ENCODE assay signal across 15 cellular contexts in the genomic region with DNA sequence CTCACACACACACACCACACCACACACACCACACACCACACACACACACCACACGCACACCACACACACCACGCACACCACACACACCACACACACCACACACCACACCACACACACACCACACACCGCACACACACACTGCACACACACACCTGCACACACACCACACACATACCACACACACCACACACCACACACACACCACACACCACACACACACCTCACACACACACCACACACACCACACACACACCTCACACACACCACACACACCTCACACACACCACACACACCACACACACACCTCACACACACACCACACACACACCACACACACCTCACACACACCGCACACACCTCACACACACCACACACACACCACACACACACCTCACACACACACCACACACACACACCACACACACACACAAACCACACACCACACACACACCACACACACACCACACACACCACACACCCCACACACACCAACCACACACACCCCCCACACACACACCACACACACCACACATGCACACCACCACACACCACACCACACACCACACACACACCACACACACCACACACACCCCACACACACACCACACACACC.
DNase-seq lines count a peak whose midpoint lies in the region; FAIRE-seq and TF ChIP-seq lines count a peak whose summit lies in the region.
"Had no signal": no experiment of that assay in that cellular context is flagged by ENCODE, and none has a peak within 500 bp of the region (broad histone marks: within the 10 kb centered on the region; RNA-seq: fewer than 3 reads in every experiment).

No MANE protein-coding gene starts in this region.

- CTCF ChIA-PET in endothelial cell of umbilical vein (lab: Charles Lee), result interaction anchor here (1.0 to 2.4 kb wide), 3 partner anchors 11 to 173 kb away, joined by 3 to 35 read pairs (median 5); no protein-coding TSS in a partner anchor
- CTCF ChIA-PET in activated CD4-positive, alpha-beta memory T cell treated with anti-CD3 and anti-CD28 coated beads for 36 hours (lab: Charles Lee), result interaction anchor here (2.3 kb wide), 1 partner anchor 11 kb away, joined by 17 read pairs; no protein-coding TSS in a partner anchor

- no peak overlapping the region for H3K4me2 ChIP-seq in endothelial cell of umbilical vein (ENCODE audit: insufficient read depth, low read length)

- no peaks in the 10 kb centered on the region for H3K79me2 ChIP-seq in endothelial cell of umbilical vein (ENCODE audit: control insufficient read depth, insufficient read depth, low read length)

- H3K9me3 ChIP-seq in endothelial cell of umbilical vein (replicated peaks; ENCODE audit: control insufficient read depth, insufficient read depth, low read length), result no peaks in the 10 kb centered on the region

- DNase-seq in HTR-8/SVneo (ENCODE audit: insufficient read length, low spot score), result no peak
- DNase-seq in activated CD8-positive, alpha-beta memory T cell treated with anti-CD3 and anti-CD28 coated beads, Interleukin-2, amount 50 U/mL, for 48 hours, result peak; percentile 10
- no peak for DNase-seq in endothelial cell of umbilical vein (ENCODE audit: low read depth, low spot score)
- DNase-seq in urothelium cell line (ENCODE audit: low spot score), result no peak
- DNase-seq in activated CD4-positive, alpha-beta memory T cell treated with anti-CD3 and anti-CD28 coated beads for 36 hours, result no peak
- DNase-seq in epidermal melanocyte (ENCODE audit: insufficient read length, low spot score), result no peak
- DNase-seq in NCI-H345 treated with DMSO at 0.1 percent for 48 hours (lab: John Stamatoyannopoulos, UW; ENCODE audit: unreplicated experiment), result no peak
- DNase-seq: C1 segment of cervical spinal cord; CD8-positive, alpha-beta memory T cell; HFFc6; NCI-H1694 treated with DMSO at 0.1 percent for 48 hours; NCI-H2107; NCI-H524; NCI-H82 had no signal

- peak; percentile 100 for FAIRE-seq in HTR-8/SVneo (lab: Jason Lieb, UNC)
- FAIRE-seq in endothelial cell of umbilical vein (lab: Jason Lieb, UNC), result peak; percentile 68
- peak; percentile 100 for FAIRE-seq in urothelium cell line (lab: Jason Lieb, UNC)

- no peak overlapping the region for H3K4me3 ChIP-seq in endothelial cell of umbilical vein (replicated peaks in 1 of 3; ENCODE audit: insufficient read depth in 1 of 3, low read depth in 1 of 3, low read length in 3 of 3)

- no peak overlapping the region for H3K27ac Mint-ChIP-seq in activated CD4-positive, alpha-beta memory T cell treated with anti-CD3 and anti-CD28 coated beads for 36 hours
- H3K27ac Mint-ChIP-seq: HFFc6 had no signal

- no peak overlapping the region for H3K27ac ChIP-seq in endothelial cell of umbilical vein (ENCODE audit: insufficient read depth, low read depth, low read length)
- H3K27ac ChIP-seq: HL-60 had no signal

- H3K4me1 Mint-ChIP-seq in activated CD4-positive, alpha-beta memory T cell treated with anti-CD3 and anti-CD28 coated beads for 36 hours (ENCODE audit: low read depth), result no peaks in the 10 kb centered on the region
- H3K4me1 Mint-ChIP-seq: CD8-positive, alpha-beta memory T cell had no signal

- H3K27me3 Mint-ChIP-seq in activated CD4-positive, alpha-beta memory T cell treated with anti-CD3 and anti-CD28 coated beads for 36 hours, result peaks cover 3% of the 10 kb centered on the region

- BruUV-seq in endothelial cell of umbilical vein (replicated peaks; lab: Mats Ljungman, UMichigan), result no TSS peak

- intact Hi-C loops in endothelial cell of umbilical vein (cut with micrococcal nuclease), result no loop called here
- intact Hi-C loops in activated CD4-positive, alpha-beta memory T cell treated with anti-CD3 and anti-CD28 coated beads for 36 hours (cut with micrococcal nuclease), result loop anchor here (5.0 kb wide), 1 partner anchor 67 kb away; no protein-coding TSS in a partner anchor

- no peak overlapping the region for H3K9ac ChIP-seq in endothelial cell of umbilical vein (replicated peaks; ENCODE audit: extremely low read depth, insufficient read depth, low read length)

- H3K36me3 ChIP-seq in endothelial cell of umbilical vein (ENCODE audit: control insufficient read depth in 2 of 2, extremely low read depth in 1 of 2, insufficient read depth in 2 of 2, low read length in 2 of 2), result no peaks in the 10 kb centered on the region

- H3K27me3 ChIP-seq in endothelial cell of umbilical vein (ENCODE audit: control insufficient read depth in 2 of 2, insufficient read depth in 2 of 2, low read length in 2 of 2), result peaks cover 3 to 10% of the 10 kb centered on the region in 2 experiments

- H3K4me3 Mint-ChIP-seq in activated CD4-positive, alpha-beta memory T cell treated with anti-CD3 and anti-CD28 coated beads for 36 hours, result no peak overlapping the region
- H3K4me3 Mint-ChIP-seq: CD8-positive, alpha-beta memory T cell; HFFc6 had no signal

- dilution Hi-C loops in endothelial cell of umbilical vein (cut with MboI; ENCODE audit: extremely low pct_ligation_motif_present, low sequenced_read_pairs), result no loop called here

- POLR2A ChIA-PET in endothelial cell of umbilical vein (lab: Charles Lee), result no interaction called here
- POLR2A ChIA-PET in activated CD4-positive, alpha-beta memory T cell treated with anti-CD3 and anti-CD28 coated beads for 36 hours (lab: Charles Lee), result no interaction called here

- H2AFZ ChIP-seq in endothelial cell of umbilical vein (ENCODE audit: low read depth, low read length), result no peak overlapping the region

- TF ChIP-seq CTCF in endothelial cell of umbilical vein (IDR thresholded peaks at IDR 0.05; ENCODE audit: extremely low read depth in 1 of 2, insufficient read depth in 1 of 2, low read depth in 1 of 2, low read length in 2 of 2), result no peak

- H3K4me1 ChIP-seq in endothelial cell of umbilical vein (ENCODE audit: control insufficient read depth, extremely low read depth, insufficient read depth, low read length), result no peaks in the 10 kb centered on the region

- no peak for TF ChIP-seq POLR2A in endothelial cell of umbilical vein (IDR thresholded peaks at IDR 0.05; ENCODE audit: low read depth, low read length)

- H3K9me3 Mint-ChIP-seq in activated CD4-positive, alpha-beta memory T cell treated with anti-CD3 and anti-CD28 coated beads for 36 hours, result peaks cover 9% of the 10 kb centered on the region

- no peaks in the 10 kb centered on the region for H3K36me3 Mint-ChIP-seq in activated CD4-positive, alpha-beta memory T cell treated with anti-CD3 and anti-CD28 coated beads for 36 hours

- no peaks in the 10 kb centered on the region for H4K20me1 ChIP-seq in endothelial cell of umbilical vein (replicated peaks; ENCODE audit: control insufficient read depth, extremely low read depth, insufficient read depth, low read length)

- no peaks in the 10 kb centered on the region for H3K9me1 ChIP-seq in endothelial cell of umbilical vein (replicated peaks; ENCODE audit: control insufficient read depth, extremely low read depth, insufficient read depth, low read length)

TF ChIP-seq in endothelial cell of umbilical vein, 7 proteins besides CTCF, POLR2A, EP300 and RAD21:
- TF ChIP-seq MYC (IDR thresholded peaks at IDR 0.05; ENCODE audit: low read depth, low read length) (no peak), EZH2 (IDR thresholded peaks at IDR 0.05; ENCODE audit: borderline replicate concordance, low read depth, low read length, severe bottlenecking) (no peak), POLR2AphosphoS5 (IDR thresholded peaks at IDR 0.05; ENCODE audit: insufficient read depth, low read depth, low read length) (no peak), JUN (IDR thresholded peaks at IDR 0.05; ENCODE audit: borderline replicate concordance, insufficient read depth, insufficient read length, low read depth) (no peak), GATA2 (IDR thresholded peaks at IDR 0.05; ENCODE audit: insufficient read depth, insufficient read length, low read depth, low read length) (no peak), FOS (IDR thresholded peaks at IDR 0.05; ENCODE audit: borderline replicate concordance, insufficient read depth, low read length) (no peak)
- TF ChIP-seq, protein P1, sequence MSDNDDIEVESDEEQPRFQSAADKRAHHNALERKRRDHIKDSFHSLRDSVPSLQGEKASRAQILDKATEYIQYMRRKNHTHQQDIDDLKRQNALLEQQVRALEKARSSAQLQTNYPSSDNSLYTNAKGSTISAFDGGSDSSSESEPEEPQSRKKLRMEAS (IDR thresholded peaks at IDR 0.05; ENCODE audit: insufficient read depth, insufficient read length), result no peak
TF ChIP-seq in endothelial cell of umbilical vein: peak in this region for 0.
